20 cellular contexts compared by ENCODE assay signal in genomic region chr12:12818693-12819092, GRCh38. TPM values are rescaled to one million over a fixed set of nuclear protein-coding genes. Genes with fewer than 3 reads are reported as not detected.
DNase-seq lines count a peak whose midpoint lies in the region; ATAC-seq and TF ChIP-seq lines count a peak whose summit lies in the region.
"Had no signal": no experiment of that assay in that cellular context is flagged by ENCODE, and none has a peak within 500 bp of the region (broad histone marks: within the 10 kb centered on the region; RNA-seq: fewer than 3 reads in every experiment).

No MANE protein-coding gene starts in this region.

- TF ChIP-seq CTCF in thyroid gland (IDR thresholded peaks at IDR 0.05) = no peak
- no peak for TF ChIP-seq CTCF in left lung (IDR thresholded peaks at IDR 0.05)

- DNase-seq in activated CD4-positive, alpha-beta T cell treated with anti-CD3 and anti-CD28 coated beads for 36 hours = no peak
- no peak for DNase-seq in activated CD4-positive, alpha-beta T cell treated with anti-CD3 and anti-CD28 coated beads, Interleukin-2, amount 50 U/mL, for 4 hours
- peak; percentile 38 for DNase-seq in glomerular visceral epithelial cell (ENCODE audit: extremely low spot score)
- no peak for DNase-seq in thyroid gland
- no peak for DNase-seq in sciatic nerve (ENCODE audit: low spot score)
- no peak for DNase-seq in left lung
- DNase-seq: activated CD4-positive, alpha-beta T cell treated with anti-CD3 and anti-CD28 coated beads, Interleukin-2, amount 50 U/mL, for 1 hour; H7; heart left ventricle; left colon; naive thymus-derived CD8-positive, alpha-beta T cell; NCI-H1436 treated with DMSO at 0.1 percent for 48 hours; NCI-H510A treated with DMSO at 0.1 percent for 48 hours; retina; stimulated activated naive CD4-positive, alpha-beta T cell treated with Interleukin-2 at 50 U/mL for 16 hours had no signal

- no peaks in the 10 kb centered on the region for H3K27me3 ChIP-seq in thyroid gland
- no peaks in the 10 kb centered on the region for H3K27me3 ChIP-seq in left lung
- H3K27me3 ChIP-seq: cardiac muscle cell, heart left ventricle had no signal

- H3K9me3 Mint-ChIP-seq in activated CD4-positive, alpha-beta T cell treated with anti-CD3 and anti-CD28 coated beads for 36 hours (ENCODE audit: low read depth) = no peaks in the 10 kb centered on the region
- H3K9me3 Mint-ChIP-seq in activated T-helper 17 cell treated with anti-CD3 and anti-CD28 coated beads, Interleukin-2, amount 50 U/mL, for 72 hours = no peaks in the 10 kb centered on the region
- H3K9me3 Mint-ChIP-seq: activated T-helper 2 cell treated with anti-CD3 and anti-CD28 coated beads, Interferon-gamma antibody, Interleukin-2, Interleukin-4, amounts not matched to agents 10 μg/mL and 5 μg/mL and 100 μg/mL, durations not matched to agents 14 hours and 24 hours and 36 hours; naive thymus-derived CD8-positive, alpha-beta T cell had no signal

- TF ChIP-seq POLR2A in thyroid gland (IDR thresholded peaks at IDR 0.05) = no peak

- H3K4me3 Mint-ChIP-seq in activated CD4-positive, alpha-beta T cell treated with anti-CD3 and anti-CD28 coated beads for 36 hours = no peak overlapping the region
- peak overlapping the region; percentile 13 for H3K4me3 Mint-ChIP-seq in activated T-helper 17 cell treated with anti-CD3 and anti-CD28 coated beads, Interleukin-2, amount 50 U/mL, for 72 hours

- ATAC-seq in activated CD4-positive, alpha-beta T cell treated with anti-CD3 and anti-CD28 coated beads for 36 hours = peak; percentile 19
- peak; percentile 32 for ATAC-seq in activated T-helper 17 cell treated with anti-CD3 and anti-CD28 coated beads, Interleukin-2, amount 50 U/mL, for 72 hours (replicated peaks)
- ATAC-seq in sciatic nerve (no peak), GM18519 (IDR thresholded peaks at IDR 0.05; ENCODE audit: low FRiP score, unreplicated experiment) (no peak), left lung (no peak)
- ATAC-seq: heart left ventricle; left colon; naive thymus-derived CD8-positive, alpha-beta T cell had no signal

- H3K4me1 ChIP-seq in thyroid gland = peaks cover 55 to 66% of the 10 kb centered on the region in 2 donors
- H3K4me1 ChIP-seq in left lung = peaks cover 23 to 65% of the 10 kb centered on the region in 2 donors

- H3K36me3 ChIP-seq in thyroid gland (peaks cover 11 to 13% of the 10 kb centered on the region in 2 donors), left lung (peaks cover 5 to 50% of the 10 kb centered on the region in 2 donors)

- peaks cover 75% of the 10 kb centered on the region for H3K36me3 Mint-ChIP-seq in activated CD4-positive, alpha-beta T cell treated with anti-CD3 and anti-CD28 coated beads for 36 hours (ENCODE audit: low read depth)
- peaks cover 100% of the 10 kb centered on the region for H3K36me3 Mint-ChIP-seq in activated T-helper 17 cell treated with anti-CD3 and anti-CD28 coated beads, Interleukin-2, amount 50 U/mL, for 72 hours (ENCODE audit: low read depth)

- peaks cover 68% of the 10 kb centered on the region for H3K4me1 Mint-ChIP-seq in activated CD4-positive, alpha-beta T cell treated with anti-CD3 and anti-CD28 coated beads for 36 hours
- peaks cover 43% of the 10 kb centered on the region for H3K4me1 Mint-ChIP-seq in activated T-helper 17 cell treated with anti-CD3 and anti-CD28 coated beads, Interleukin-2, amount 50 U/mL, for 72 hours

- CTCF ChIA-PET in activated CD4-positive, alpha-beta T cell treated with anti-CD3 and anti-CD28 coated beads for 36 hours (lab: Charles Lee) = interaction anchor here (0.8 to 2.5 kb wide), 4 partner anchors 18 to 226 kb away, joined by 3 to 7 read pairs (median 4); no protein-coding TSS in a partner anchor

- H3K4me3 ChIP-seq in thyroid gland (replicated peaks in 1 of 3) (no peak overlapping the region), left lung (no peak overlapping the region)
- H3K4me3 ChIP-seq: cardiac muscle cell, heart left ventricle had no signal

- 85 to 90% methylated on average over 4 of the region's 4 CpGs for WGBS in thyroid gland, 2 donors

- H3K27ac ChIP-seq in thyroid gland = peak overlapping the region in 2 of 3 donors; percentile 5 to 74
- no peak overlapping the region for H3K27ac ChIP-seq in left lung
- H3K27ac ChIP-seq: cardiac muscle cell, KMS-11 had no signal

- H3K27me3 Mint-ChIP-seq in activated CD4-positive, alpha-beta T cell treated with anti-CD3 and anti-CD28 coated beads for 36 hours = no peaks in the 10 kb centered on the region
- H3K27me3 Mint-ChIP-seq in activated T-helper 17 cell treated with anti-CD3 and anti-CD28 coated beads, Interleukin-2, amount 50 U/mL, for 72 hours = no peaks in the 10 kb centered on the region
- H3K27me3 Mint-ChIP-seq: naive thymus-derived CD8-positive, alpha-beta T cell had no signal

- intact Hi-C loops in activated CD4-positive, alpha-beta T cell treated with anti-CD3 and anti-CD28 coated beads for 36 hours (cut with DNase I, micrococcal nuclease) = no loop called here
- intact Hi-C loops in thyroid gland (cut with DNase I) = no loop called here
- intact Hi-C loops in sciatic nerve (cut with DNase I) = no loop called here
- intact Hi-C loops in left lung (cut with DNase I) = no loop called here

- peak overlapping the region; percentile 69 for H3K27ac Mint-ChIP-seq in activated CD4-positive, alpha-beta T cell treated with anti-CD3 and anti-CD28 coated beads for 36 hours
- peak overlapping the region; percentile 70 for H3K27ac Mint-ChIP-seq in activated T-helper 17 cell treated with anti-CD3 and anti-CD28 coated beads, Interleukin-2, amount 50 U/mL, for 72 hours
- H3K27ac Mint-ChIP-seq: activated T-helper 2 cell treated with anti-CD3 and anti-CD28 coated beads, Interferon-gamma antibody, Interleukin-2, Interleukin-4, amounts not matched to agents 10 μg/mL and 5 μg/mL and 100 μg/mL, durations not matched to agents 14 hours and 24 hours and 36 hours had no signal

- POLR2A ChIA-PET in activated CD4-positive, alpha-beta T cell treated with anti-CD3 and anti-CD28 coated beads for 36 hours (lab: Charles Lee) = interaction anchor here (0.6 to 0.8 kb wide), 2 partner anchors 114 to 183 kb away, joined by 5 to 6 read pairs; no protein-coding TSS in a partner anchor

- H3K9me3 ChIP-seq in thyroid gland (no peaks in the 10 kb centered on the region), left lung (no peaks in the 10 kb centered on the region)
- H3K9me3 ChIP-seq: heart left ventricle had no signal

RNA-seq across cellular contexts. Expression of gene DDX47, which starts 5.5 kb away (rescaled TPM):
- total RNA-seq in activated CD4-positive, alpha-beta T cell treated with anti-CD3 and anti-CD28 coated beads for 36 hours = 10 to 100 TPM; 91.3 to 91.9 TPM
- total RNA-seq in activated T-helper 17 cell treated with anti-CD3 and anti-CD28 coated beads, Interleukin-2, amount 50 U/mL, for 72 hours = 10 to 100 TPM; 90.0 to 90.4 TPM
- total RNA-seq in thyroid gland (10 to 100 TPM; 75.5 to 94.2 (median 81.8) TPM), sciatic nerve (48.6 TPM), left lung (10 to 100 TPM; 44.0 to 48.6 TPM)

RNA-seq across cellular contexts. Expression of gene APOLD1, which starts 33.2 kb away (rescaled TPM):
- total RNA-seq in activated CD4-positive, alpha-beta T cell treated with anti-CD3 and anti-CD28 coated beads for 36 hours = 1 to 10 TPM; 3.5 to 7.0 TPM
- total RNA-seq in activated T-helper 17 cell treated with anti-CD3 and anti-CD28 coated beads, Interleukin-2, amount 50 U/mL, for 72 hours = 10 to 100 TPM in 1 of 2 donors, 1 to 10 TPM in 1; 8.7 to 42.2 TPM
- total RNA-seq in thyroid gland = 10 to 100 TPM; 34.1 to 72.7 (median 49.5) TPM
- 41.1 TPM for total RNA-seq in sciatic nerve
- 1 to 10 TPM; 7.3 to 8.9 TPM for total RNA-seq in left lung

Comparison
In these comparisons a context has a peak if more than half of its experiments do, and no peak if none do; other contexts are left out.
1. ATAC-seq: peak in activated CD4-positive, alpha-beta T cell treated with anti-CD3 and anti-CD28 coated beads for 36 hours (single experiment) and activated T-helper 17 cell treated with anti-CD3 and anti-CD28 coated beads, Interleukin-2, amount 50 U/mL, for 72 hours (single experiment); none in sciatic nerve (single experiment), GM18519 (single experiment) and left lung (single experiment).
2. H3K27ac ChIP-seq: peak in thyroid gland (2 of 3); none in left lung (0 of 2).